3 cellular contexts compared by ENCODE assay signal in the genomic region with DNA sequence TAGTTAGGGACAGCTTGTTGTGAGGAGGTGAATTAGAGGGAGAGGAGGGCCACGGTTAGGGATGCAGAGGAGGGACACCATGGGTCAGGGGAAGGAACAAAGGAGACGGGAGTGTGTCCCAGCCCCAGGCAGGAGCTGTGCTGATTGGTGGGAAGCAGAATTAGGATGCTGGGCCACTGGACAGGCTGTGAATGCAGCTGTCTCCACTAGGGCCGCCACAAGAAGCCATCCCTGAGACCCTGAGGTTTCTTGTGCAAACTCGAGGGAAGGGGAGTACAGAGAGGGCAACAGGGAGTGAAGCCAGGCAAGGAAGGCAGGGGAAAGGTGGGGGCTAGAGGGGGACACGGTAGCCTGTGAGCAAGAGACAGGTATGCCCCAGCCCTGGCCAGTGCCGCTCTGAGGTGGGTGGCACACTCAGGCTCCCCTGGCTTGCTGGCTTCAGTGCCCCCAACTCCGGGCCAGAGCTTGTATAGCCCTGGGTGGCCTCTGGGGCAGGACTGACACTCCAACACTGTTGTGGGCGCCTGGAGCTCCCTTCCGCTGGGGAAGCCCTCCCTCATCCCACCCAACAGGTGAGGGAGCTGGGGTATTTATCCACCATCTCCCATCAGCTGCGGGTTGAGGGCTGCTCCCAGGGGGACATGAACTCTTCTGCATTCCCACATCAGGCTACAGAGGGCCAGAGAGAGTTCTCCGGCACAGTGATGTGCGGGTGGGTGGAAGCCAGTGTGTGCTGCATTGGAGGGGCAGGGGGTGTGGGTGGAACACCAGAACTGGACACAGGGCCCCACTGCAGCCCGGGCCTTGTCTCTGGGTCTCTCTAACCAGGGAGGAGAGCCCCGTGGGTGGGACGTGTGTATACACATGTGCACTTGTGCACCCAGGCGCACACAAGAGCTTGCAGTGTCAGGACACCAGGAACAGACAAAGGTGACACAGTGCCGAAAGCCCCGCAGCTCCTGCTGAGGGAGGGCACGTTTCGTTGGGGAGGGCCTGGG.
TF ChIP-seq lines count a peak whose summit lies in the region.

No MANE protein-coding gene starts in this region.

TF ChIP-seq in SK-N-SH treated with all-trans-retinoic acid at 6 μM for 48 hours, 23 proteins besides CTCF, POLR2A, EP300 and RAD21:
- TF ChIP-seq ZC3H10 (CRISPR knock-in tag; IDR thresholded peaks at IDR 0.05) (no peak), ESRRG (CRISPR knock-in tag; IDR thresholded peaks at IDR 0.05) (no peak), TOX (CRISPR knock-in tag; IDR thresholded peaks at IDR 0.05; ENCODE audit: borderline replicate concordance) (no peak)
TF ChIP-seq in SK-N-SH treated with all-trans-retinoic acid at 6 μM for 48 hours: peak in this region for 0.

TF ChIP-seq in SK-N-SH, 30 proteins besides CTCF, POLR2A, EP300 and RAD21:
- TF ChIP-seq TAF1 (IDR thresholded peaks at IDR 0.05; ENCODE audit: borderline replicate concordance, low read depth, low read length) (no peak), EZH2phosphoT487 (IDR thresholded peaks at IDR 0.05; ENCODE audit: borderline replicate concordance, low read depth) (no peak), ELF1 (IDR thresholded peaks at IDR 0.05) (no peak), TCF12 (IDR thresholded peaks at IDR 0.05) (no peak), POLR2AphosphoS5 (IDR thresholded peaks at IDR 0.05; ENCODE audit: low read depth, low read length) (no peak), GABPA (IDR thresholded peaks at IDR 0.05; ENCODE audit: low read depth) (no peak), CHD2 (IDR thresholded peaks at IDR 0.05; ENCODE audit: low read length, partially characterized antibody) (no peak), SIN3A (IDR thresholded peaks at IDR 0.05; ENCODE audit: borderline replicate concordance, low read depth, low read length) (no peak), TEAD4 (IDR thresholded peaks at IDR 0.05; ENCODE audit: borderline replicate concordance, insufficient read depth) (no peak), FOXJ3 (CRISPR knock-in tag; IDR thresholded peaks at IDR 0.05) (no peak), RFX5 (IDR thresholded peaks at IDR 0.05; ENCODE audit: low read length) (no peak)
- TF ChIP-seq, protein P1, sequence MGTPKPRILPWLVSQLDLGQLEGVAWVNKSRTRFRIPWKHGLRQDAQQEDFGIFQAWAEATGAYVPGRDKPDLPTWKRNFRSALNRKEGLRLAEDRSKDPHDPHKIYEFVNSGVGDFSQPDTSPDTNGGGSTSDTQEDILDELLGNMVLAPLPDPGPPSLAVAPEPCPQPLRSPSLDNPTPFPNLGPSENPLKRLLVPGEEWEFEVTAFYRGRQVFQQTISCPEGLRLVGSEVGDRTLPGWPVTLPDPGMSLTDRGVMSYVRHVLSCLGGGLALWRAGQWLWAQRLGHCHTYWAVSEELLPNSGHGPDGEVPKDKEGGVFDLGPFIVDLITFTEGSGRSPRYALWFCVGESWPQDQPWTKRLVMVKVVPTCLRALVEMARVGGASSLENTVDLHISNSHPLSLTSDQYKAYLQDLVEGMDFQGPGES (IDR thresholded peaks at IDR 0.05; ENCODE audit: low read depth, low read length) = no peak
- TF ChIP-seq, protein P2, sequence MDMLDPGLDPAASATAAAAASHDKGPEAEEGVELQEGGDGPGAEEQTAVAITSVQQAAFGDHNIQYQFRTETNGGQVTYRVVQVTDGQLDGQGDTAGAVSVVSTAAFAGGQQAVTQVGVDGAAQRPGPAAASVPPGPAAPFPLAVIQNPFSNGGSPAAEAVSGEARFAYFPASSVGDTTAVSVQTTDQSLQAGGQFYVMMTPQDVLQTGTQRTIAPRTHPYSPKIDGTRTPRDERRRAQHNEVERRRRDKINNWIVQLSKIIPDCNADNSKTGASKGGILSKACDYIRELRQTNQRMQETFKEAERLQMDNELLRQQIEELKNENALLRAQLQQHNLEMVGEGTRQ (IDR thresholded peaks at IDR 0.05; ENCODE audit: borderline replicate concordance, low read depth, low read length) = no peak
- TF ChIP-seq, protein P3, sequence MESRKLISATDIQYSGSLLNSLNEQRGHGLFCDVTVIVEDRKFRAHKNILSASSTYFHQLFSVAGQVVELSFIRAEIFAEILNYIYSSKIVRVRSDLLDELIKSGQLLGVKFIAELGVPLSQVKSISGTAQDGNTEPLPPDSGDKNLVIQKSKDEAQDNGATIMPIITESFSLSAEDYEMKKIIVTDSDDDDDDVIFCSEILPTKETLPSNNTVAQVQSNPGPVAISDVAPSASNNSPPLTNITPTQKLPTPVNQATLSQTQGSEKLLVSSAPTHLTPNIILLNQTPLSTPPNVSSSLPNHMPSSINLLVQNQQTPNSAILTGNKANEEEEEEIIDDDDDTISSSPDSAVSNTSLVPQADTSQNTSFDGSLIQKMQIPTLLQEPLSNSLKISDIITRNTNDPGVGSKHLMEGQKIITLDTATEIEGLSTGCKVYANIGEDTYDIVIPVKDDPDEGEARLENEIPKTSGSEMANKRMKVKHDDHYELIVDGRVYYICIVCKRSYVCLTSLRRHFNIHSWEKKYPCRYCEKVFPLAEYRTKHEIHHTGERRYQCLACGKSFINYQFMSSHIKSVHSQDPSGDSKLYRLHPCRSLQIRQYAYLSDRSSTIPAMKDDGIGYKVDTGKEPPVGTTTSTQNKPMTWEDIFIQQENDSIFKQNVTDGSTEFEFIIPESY (IDR thresholded peaks at IDR 0.05; ENCODE audit: borderline replicate concordance, low read depth) = no peak

TF ChIP-seq in IMR-90, 13 proteins besides CTCF, POLR2A, EP300 and RAD21:
- TF ChIP-seq BHLHE40 (IDR thresholded peaks at IDR 0.05; ENCODE audit: low read depth, low read length) = no peak
- TF ChIP-seq, protein P2 (IDR thresholded peaks at IDR 0.05; ENCODE audit: low read depth, low read length) = no peak
- no peak for TF ChIP-seq MAZ (IDR thresholded peaks at IDR 0.05; ENCODE audit: borderline replicate concordance, low read depth, low read length)
- TF ChIP-seq FOS (IDR thresholded peaks at IDR 0.05; ENCODE audit: low read depth, low read length) = no peak
- no peak for TF ChIP-seq RFX5 (IDR thresholded peaks at IDR 0.05; ENCODE audit: low read depth, low read length)
- TF ChIP-seq CHD1 (IDR thresholded peaks at IDR 0.05; ENCODE audit: low read depth, low read length) = no peak
- TF ChIP-seq, protein P4, sequence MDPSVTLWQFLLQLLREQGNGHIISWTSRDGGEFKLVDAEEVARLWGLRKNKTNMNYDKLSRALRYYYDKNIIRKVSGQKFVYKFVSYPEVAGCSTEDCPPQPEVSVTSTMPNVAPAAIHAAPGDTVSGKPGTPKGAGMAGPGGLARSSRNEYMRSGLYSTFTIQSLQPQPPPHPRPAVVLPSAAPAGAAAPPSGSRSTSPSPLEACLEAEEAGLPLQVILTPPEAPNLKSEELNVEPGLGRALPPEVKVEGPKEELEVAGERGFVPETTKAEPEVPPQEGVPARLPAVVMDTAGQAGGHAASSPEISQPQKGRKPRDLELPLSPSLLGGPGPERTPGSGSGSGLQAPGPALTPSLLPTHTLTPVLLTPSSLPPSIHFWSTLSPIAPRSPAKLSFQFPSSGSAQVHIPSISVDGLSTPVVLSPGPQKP (IDR thresholded peaks at IDR 0.05; ENCODE audit: borderline replicate concordance, low read depth, low read length) = no peak
- no peak for TF ChIP-seq NFE2L2 (IDR thresholded peaks at IDR 0.05; ENCODE audit: low read depth, low read length)
- no peak for TF ChIP-seq MAFK (IDR thresholded peaks at IDR 0.05; ENCODE audit: low read depth, low read length)
- TF ChIP-seq CEBPB (IDR thresholded peaks at IDR 0.05; ENCODE audit: low read depth, low read length) = no peak
- no peak for TF ChIP-seq SMC3 (IDR thresholded peaks at IDR 0.05; ENCODE audit: low read depth, low read length)
- no peak for TF ChIP-seq RCOR1 (IDR thresholded peaks at IDR 0.05; ENCODE audit: insufficient replicate concordance, low read length)
- TF ChIP-seq MXI1 (IDR thresholded peaks at IDR 0.05; ENCODE audit: borderline replicate concordance, low read depth, low read length) = no peak
